8 cellular contexts compared by ENCODE assay signal in genomic region chr20:3887870-3888614, GRCh38. TPM values are rescaled to one million over a fixed set of nuclear protein-coding genes. Genes with fewer than 3 reads are reported as not detected.
DNase-seq lines count a peak whose midpoint lies in the region; ATAC-seq and TF ChIP-seq lines count a peak whose summit lies in the region.

No MANE protein-coding gene starts in this region.

- peaks cover 22% of the 10 kb centered on the region for H3K27me3 Mint-ChIP-seq in endothelial cell (ENCODE audit: unreplicated experiment)
- no peaks in the 10 kb centered on the region for H3K27me3 Mint-ChIP-seq in natural killer cell (ENCODE audit: low read depth in 2 of 2)

- peak overlapping the region; percentile 94 for H3K4me3 Mint-ChIP-seq in endothelial cell (ENCODE audit: unreplicated experiment)
- H3K4me3 Mint-ChIP-seq in natural killer cell = peak overlapping the region; percentile 96

- in situ Hi-C loops in G401 (cut with HindIII; ENCODE audit: low sequenced_read_pairs) = no loop called here

- H3K27ac ChIP-seq in Peyer's patch = peak overlapping the region; percentile 95 to 99 (median 98)

- H3K4me1 Mint-ChIP-seq in endothelial cell (ENCODE audit: unreplicated experiment) (peaks cover 33% of the 10 kb centered on the region), natural killer cell (peaks cover 46 to 51% of the 10 kb centered on the region in 2 donors)

- H3K4me3 ChIP-seq in Peyer's patch = peak overlapping the region; percentile 96 to 100 (median 98)

- peak; percentile 43 for DNase-seq in NCI-H345 (lab: John Stamatoyannopoulos, UW)
- DNase-seq in NCI-H345 treated with DMSO at 0.1 percent for 48 hours (lab: John Stamatoyannopoulos, UW; ENCODE audit: unreplicated experiment) = no peak
- DNase-seq in Peyer's patch = no peak
- DNase-seq in endothelial cell (ENCODE audit: low spot score) = no peak
- no peak for DNase-seq in natural killer cell
- DNase-seq in NCI-H1436 (lab: John Stamatoyannopoulos, UW) = no peak
- no peak for DNase-seq in G401 (ENCODE audit: low spot score)
- no peak for DNase-seq in activated CD4-positive, alpha-beta T cell treated with anti-CD3 and anti-CD28 coated beads, Interleukin-2, amount 50 U/mL, for 48 hours

- no peaks in the 10 kb centered on the region for H3K9me3 ChIP-seq in Peyer's patch

- TF ChIP-seq CTCF in Peyer's patch (IDR thresholded peaks at IDR 0.05) = no peak
- TF ChIP-seq CTCF in endothelial cell (IDR thresholded peaks at IDR 0.05; ENCODE audit: unreplicated experiment) = no peak
- no peak for TF ChIP-seq CTCF in natural killer cell (IDR thresholded peaks at IDR 0.05)

- H3K27ac Mint-ChIP-seq in endothelial cell (ENCODE audit: unreplicated experiment) = peak overlapping the region; percentile 91
- peak overlapping the region; percentile 96 to 98 for H3K27ac Mint-ChIP-seq in natural killer cell

- H3K36me3 ChIP-seq in Peyer's patch = no peaks in the 10 kb centered on the region

- TF ChIP-seq POLR2A in Peyer's patch (IDR thresholded peaks at IDR 0.05) = no peak

- ATAC-seq in natural killer cell = no peak

- H3K4me1 ChIP-seq in Peyer's patch = peaks cover 0 to 39% (median 4%) of the 10 kb centered on the region in 4 donors

- H3K27me3 ChIP-seq in Peyer's patch = no peaks in the 10 kb centered on the region

- intact Hi-C loops in natural killer cell (cut with micrococcal nuclease) = loop anchor here (2.0 to 5.0 kb wide), 2 partner anchors 127 to 199 kb away; partner anchors contain the start of gene RNF24

- H3K36me3 Mint-ChIP-seq in endothelial cell (ENCODE audit: low read depth, unreplicated experiment) (peaks cover 11% of the 10 kb centered on the region), natural killer cell (peaks cover 7% of the 10 kb centered on the region)

- H3K9me3 Mint-ChIP-seq in endothelial cell (ENCODE audit: unreplicated experiment) = no peaks in the 10 kb centered on the region
- H3K9me3 Mint-ChIP-seq in natural killer cell = no peaks in the 10 kb centered on the region

RNA-seq across cellular contexts. Expression of gene PANK2, which starts 1.1 kb away (rescaled TPM):
- total RNA-seq in Peyer's patch (10 to 100 TPM; 17.9 to 53.6 (median 43.2) TPM), endothelial cell (ENCODE audit: unreplicated experiment) (53.7 TPM), natural killer cell (10 to 100 TPM; 50.5 to 74.3 (median 61.3) TPM)
- total RNA-seq in G401 (2014; rRNA removed; shearing (Covaris generic)) = 58.6 and 65.2 TPM in 2 replicates

RNA-seq across cellular contexts. Expression of gene MAVS, which starts 41.4 kb away (rescaled TPM):
- total RNA-seq in Peyer's patch (10 to 100 TPM; 39.6 to 94.4 (median 69.7) TPM), endothelial cell (ENCODE audit: unreplicated experiment) (111 TPM), natural killer cell (10 to 100 TPM; 23.1 to 30.8 (median 26.4) TPM)
- 14.1 and 16.3 TPM in 2 replicates for total RNA-seq in G401 (2014; rRNA removed; shearing (Covaris generic))
